ENCODE assay signal across 12 cellular contexts in genomic region chr13:50128406-50129048, GRCh38.
DNase-seq lines count a peak whose midpoint lies in the region; TF ChIP-seq lines count a peak whose summit lies in the region.
"Had no signal": no experiment of that assay in that cellular context is flagged by ENCODE, and none has a peak within 500 bp of the region (broad histone marks: within the 10 kb centered on the region; RNA-seq: fewer than 3 reads in every experiment).

No MANE protein-coding gene starts in this region.

- peaks cover 61% of the 10 kb centered on the region for H3K27me3 Mint-ChIP-seq in activated naive CD4-positive, alpha-beta T cell treated with anti-CD3 and anti-CD28 coated beads, Interleukin-2, amount 10 ng/mL, durations not matched to agents 7 days and 5 days
- H3K27me3 Mint-ChIP-seq in mesothelial cell of epicardium (ENCODE audit: low read depth): peaks cover 80% of the 10 kb centered on the region

- no peaks in the 10 kb centered on the region; a peak in 1 of 22 replicates for H3K36me3 ChIP-seq in BLaER1 treated with 17β-estradiol and CSF1 and Interleukin-3, amounts not matched to agents 10 nM and 100 nM
- H3K36me3 ChIP-seq in HUES6 (ENCODE audit: control insufficient read depth, insufficient read depth, low read length): no peaks in the 10 kb centered on the region
- H3K36me3 ChIP-seq: cardiac muscle cell, lower lobe of right lung had no signal

- H3K27ac ChIP-seq in BLaER1 treated with 17β-estradiol and CSF1 and Interleukin-3, amounts not matched to agents 10 nM and 100 nM: peak overlapping the region in 7 of 11 experiments; percentile 98 to 100 (median 99); a peak in 13 of 22 replicates
- H3K27ac ChIP-seq in HUES6 (ENCODE audit: low read depth, low read length): no peak overlapping the region
- H3K27ac ChIP-seq: cardiac muscle cell had no signal

- peaks cover 13 to 16% (median 14%) of the 10 kb centered on the region in 11 experiments for H3K9me3 ChIP-seq in BLaER1 treated with 17β-estradiol and CSF1 and Interleukin-3, amounts not matched to agents 10 nM and 100 nM (replicated peaks in 1 of 11)
- no peaks in the 10 kb centered on the region for H3K9me3 ChIP-seq in HUES6 (ENCODE audit: control insufficient read depth, insufficient read depth, low read depth, low read length)
- H3K9me3 ChIP-seq: lower lobe of right lung had no signal

- peak overlapping the region; percentile 91 for H3K27ac Mint-ChIP-seq in activated naive CD4-positive, alpha-beta T cell treated with anti-CD3 and anti-CD28 coated beads, Interleukin-2, amount 10 ng/mL, durations not matched to agents 7 days and 5 days
- H3K27ac Mint-ChIP-seq in mesothelial cell of epicardium: no peak overlapping the region

- TF ChIP-seq CTCF in mesothelial cell of epicardium (IDR thresholded peaks at IDR 0.05; ENCODE audit: unreplicated experiment) (no peak), foreskin fibroblast (IDR thresholded peaks at IDR 0.05; ENCODE audit: low read depth, low read length) (no peak), GM10248 (IDR thresholded peaks at IDR 0.05; ENCODE audit: control extremely low read depth, extremely low read depth, low read depth, missing control alignments) (no peak)

- H3K4me1 Mint-ChIP-seq in activated naive CD4-positive, alpha-beta T cell treated with anti-CD3 and anti-CD28 coated beads, Interleukin-2, amount 10 ng/mL, durations not matched to agents 7 days and 5 days: peaks cover 68% of the 10 kb centered on the region
- H3K4me1 Mint-ChIP-seq in mesothelial cell of epicardium: peaks cover 56% of the 10 kb centered on the region

- POLR2A ChIA-PET in GM10248 (lab: Yijun Ruan, JAX): no interaction called here

- CTCF ChIA-PET in activated naive CD4-positive, alpha-beta T cell treated with anti-CD3 and anti-CD28 coated beads, Interleukin-2, amount 10 ng/mL, durations not matched to agents 7 days and 5 days (lab: Charles Lee): interaction anchor here (1.6 kb wide), 1 partner anchor 783 kb away, joined by 3 read pairs; no protein-coding TSS in a partner anchor
- CTCF ChIA-PET in GM10248 (lab: Yijun Ruan, JAX): interaction anchor here (1.1 to 5.9 kb wide), 3 partner anchors 43 to 192 kb away, joined by 3 to 31 read pairs (median 8); partner anchors contain the start of genes SPRYD7 and TRIM13

- peaks cover 8% of the 10 kb centered on the region for H3K36me3 Mint-ChIP-seq in activated naive CD4-positive, alpha-beta T cell treated with anti-CD3 and anti-CD28 coated beads, Interleukin-2, amount 10 ng/mL, durations not matched to agents 7 days and 5 days
- no peaks in the 10 kb centered on the region for H3K36me3 Mint-ChIP-seq in mesothelial cell of epicardium

- peak overlapping the region in 8 of 11 experiments; percentile 98 to 100 (median 99); a peak in 16 of 22 replicates for H3K9ac ChIP-seq in BLaER1 treated with 17β-estradiol and CSF1 and Interleukin-3, amounts not matched to agents 10 nM and 100 nM
- H3K9ac ChIP-seq in HUES6 (ENCODE audit: low read length): no peak overlapping the region

- peak overlapping the region; percentile 87 to 99 (median 95) for H3K4me2 ChIP-seq in BLaER1 treated with 17β-estradiol and CSF1 and Interleukin-3, amounts not matched to agents 10 nM and 100 nM

- H3K4me3 ChIP-seq in BLaER1 treated with 17β-estradiol and CSF1 and Interleukin-3, amounts not matched to agents 10 nM and 100 nM: peak overlapping the region in 5 of 10 experiments; percentile 89 to 96 (median 93); a peak in 7 of 20 replicates
- peak overlapping the region; percentile 88 for H3K4me3 ChIP-seq in HUES6 (ENCODE audit: low read depth, low read length)
- no peak overlapping the region for H3K4me3 ChIP-seq in foreskin fibroblast (ENCODE audit: low read depth in 1 of 2, low read length in 2 of 2)

- peak; percentile 37 for DNase-seq in activated naive CD4-positive, alpha-beta T cell treated with anti-CD3 and anti-CD28 coated beads, Interleukin-2, amount 10 ng/mL, durations not matched to agents 7 days and 5 days
- peak in 1 of 2 experiments; percentile 38 for DNase-seq in mesothelial cell of epicardium (ENCODE audit: low spot score in 2 of 2, unreplicated experiment in 2 of 2)
- DNase-seq in CD1c-positive myeloid dendritic cell (ENCODE audit: extremely low spot score): no peak
- no peak for DNase-seq in foreskin fibroblast
- no peak for DNase-seq in GM10248 (ENCODE audit: extremely low spot score)
- no peak for DNase-seq in activated CD8-positive, alpha-beta memory T cell treated with anti-CD3 and anti-CD28 coated beads, Interleukin-2, amount 50 U/mL, for 4 hours
- DNase-seq: C1 segment of cervical spinal cord, lower lobe of right lung, NCI-H2227 treated with DMSO at 0.1 percent for 48 hours had no signal

- no peaks in the 10 kb centered on the region for H3K9me3 Mint-ChIP-seq in activated naive CD4-positive, alpha-beta T cell treated with anti-CD3 and anti-CD28 coated beads, Interleukin-2, amount 10 ng/mL, durations not matched to agents 7 days and 5 days
- H3K9me3 Mint-ChIP-seq in mesothelial cell of epicardium: no peaks in the 10 kb centered on the region

- peak overlapping the region; percentile 47 for H3K4me3 Mint-ChIP-seq in activated naive CD4-positive, alpha-beta T cell treated with anti-CD3 and anti-CD28 coated beads, Interleukin-2, amount 10 ng/mL, durations not matched to agents 7 days and 5 days
- peak overlapping the region; percentile 66 for H3K4me3 Mint-ChIP-seq in mesothelial cell of epicardium

- H3K4me1 ChIP-seq in BLaER1 treated with 17β-estradiol and CSF1 and Interleukin-3, amounts not matched to agents 10 nM and 100 nM: peaks cover 38 to 57% (median 54%) of the 10 kb centered on the region in 10 experiments
- H3K4me1 ChIP-seq in HUES6 (ENCODE audit: control insufficient read depth, insufficient read depth, low read length): peaks cover 47% of the 10 kb centered on the region

- peaks cover 0 to 6% (median 0%) of the 10 kb centered on the region in 11 experiments; a peak in 7 of 22 replicates for H4K20me1 ChIP-seq in BLaER1 treated with 17β-estradiol and CSF1 and Interleukin-3, amounts not matched to agents 10 nM and 100 nM

- H3K27me3 ChIP-seq in BLaER1 treated with 17β-estradiol and CSF1 and Interleukin-3, amounts not matched to agents 10 nM and 100 nM: peaks cover 51 to 59% (median 56%) of the 10 kb centered on the region in 11 experiments
- H3K27me3 ChIP-seq in HUES6 (ENCODE audit: control insufficient read depth, insufficient read depth, low read length): peaks cover 90% of the 10 kb centered on the region
